ENCODE assay signal across 8 cellular contexts in genomic region chr22:43151251-43152000, GRCh38. TPM values are rescaled to one million over a fixed set of nuclear protein-coding genes. Genes with fewer than 3 reads are reported as not detected.
A peak's percentile ranks its signal among the peaks of the same experiment; 100 is the strongest.
DNase-seq lines count a peak whose midpoint lies in the region; ATAC-seq, FAIRE-seq and TF ChIP-seq lines count a peak whose summit lies in the region.

Gene TSPO, plus strand, starts transcription at chr22:43151559. Its CDS starts 7,680 bp downstream, at chr22:43159239.

- 7% methylated on average over 52 of the region's 75 CpGs for WGBS in GM12878 (ENCODE audit: insufficient coverage, insufficient replicate concordance, low lambda C conversion rate, missing lambda C conversion rate)

- intact Hi-C loops in GM12878 (cut with micrococcal nuclease; ENCODE audit: unreplicated experiment): no loop called here

- no peak for TF ChIP-seq RAD21 in GM12878 (IDR thresholded peaks at IDR 0.05; ENCODE audit: insufficient read depth, low read depth, low read length)

- no peaks in the 10 kb centered on the region for H3K36me3 ChIP-seq in GM12878 (ENCODE audit: control insufficient read depth in 2 of 2, insufficient read depth in 2 of 2, low read length in 1 of 2)

- peak within 1 kb of the TSS; percentile 94 for H3K4me2 ChIP-seq in GM12878 (ENCODE audit: control insufficient read depth, insufficient read depth)

- BruUV-seq in GM12878 (replicated peaks; lab: Mats Ljungman, UMichigan): TSS peak; percentile 61

- peak within 1 kb of the TSS; percentile 77 for H3K4me3 ChIP-seq in GM12878

- RAD21 ChIA-PET in GM12878 (lab: Charles Lee; ENCODE audit: unreplicated experiment): no interaction called here

- CTCF ChIA-PET in GM12878 (lab: Yijun Ruan, JAX): no interaction called here

- FAIRE-seq in GM12878 (lab: Jason Lieb, UNC): no peak

- H2AFZ ChIP-seq in GM12878 (ENCODE audit: control insufficient read depth, low read depth, low read length): peak within 1 kb of the TSS; percentile 87

- peak; percentile 38 for ATAC-seq in HG02678 (IDR thresholded peaks at IDR 0.05; ENCODE audit: unreplicated experiment)
- peak; percentile 86 for ATAC-seq in GM12878
- ATAC-seq in HG03108 (IDR thresholded peaks at IDR 0.05; ENCODE audit: unreplicated experiment): no peak
- no peak for ATAC-seq in HG03442 (IDR thresholded peaks at IDR 0.05; ENCODE audit: unreplicated experiment)

- SMC1A ChIA-PET in GM12878 (lab: Charles Lee; ENCODE audit: uncharacterized antibody, unreplicated experiment): interaction anchor here (0.6 kb wide), 1 partner anchor 128 kb away, joined by 3 read pairs; no protein-coding TSS in a partner anchor

- H3K79me2 ChIP-seq in GM12878 (ENCODE audit: control insufficient read depth, insufficient read depth, low read length): no peaks in the 10 kb centered on the region; the same call in 1 of the 2 replicates

- H3K27ac ChIP-seq in GM12878 (ENCODE audit: control insufficient read depth, insufficient read depth): no peak within 1 kb of the TSS; the same call in 1 of the 2 replicates

- no peak for TF ChIP-seq EP300 in GM12878 (IDR thresholded peaks at IDR 0.05; ENCODE audit: borderline replicate concordance in 1 of 2, control insufficient read depth in 1 of 2, low read depth in 2 of 2, low read length in 2 of 2)

- no peaks in the 10 kb centered on the region for H3K9me3 ChIP-seq in GM12878 (replicated peaks; ENCODE audit: control insufficient read depth, insufficient read depth, low read length)

- H4K20me1 ChIP-seq in GM12878 (ENCODE audit: control insufficient read depth, insufficient read depth): no peaks in the 10 kb centered on the region

- DNase-seq in CD1c-positive myeloid dendritic cell (ENCODE audit: extremely low spot score) (peak; percentile 71), T-helper 9 cell (peak; percentile 66), GM12878 (ENCODE audit: low read depth, low spot score) (no peak), hippocampal formation (lab: John Stamatoyannopoulos, UW) (peak; percentile 51 to 85), renal cortical epithelial cell (ENCODE audit: low read depth) (no peak)

- no peak; the same call in 1 of the 2 replicates for TF ChIP-seq POLR2A in GM12878 (IDR thresholded peaks at IDR 0.05; ENCODE audit: low read depth, low read length)

- TF ChIP-seq CTCF in GM12878 (IDR thresholded peaks at IDR 0.05 in 2 of 3, conservative IDR thresholded peaks at IDR 0.05 in 1 of 3; ENCODE audit: control insufficient read depth in 2 of 3, extremely low read depth in 1 of 3, insufficient read depth in 1 of 3, low read depth in 3 of 3, low read length in 3 of 3): no peak

- H3K27me3 ChIP-seq in GM12878 (replicated peaks in 1 of 2; ENCODE audit: control insufficient read depth in 2 of 2, insufficient read depth in 2 of 2, low read length in 1 of 2): no peaks in the 10 kb centered on the region

- POLR2A ChIA-PET in GM12878 (lab: Charles Lee): no interaction called here

- peaks cover 17% of the 10 kb centered on the region for H3K4me1 ChIP-seq in GM12878 (ENCODE audit: control insufficient read depth, insufficient read depth, low read length)

- in situ Hi-C loops in GM12878 (cut with MboI): no loop called here

- peak within 1 kb of the TSS; percentile 59 for H3K9ac ChIP-seq in GM12878 (ENCODE audit: control insufficient read depth, insufficient read depth, low read length)

TF ChIP-seq in GM12878, 131 proteins besides CTCF, POLR2A, EP300 and RAD21:
- TF ChIP-seq ZNF687 (IDR thresholded peaks at IDR 0.05): peak; percentile 54; the same call in 1 of the 2 replicates
- TF ChIP-seq RFX5 (IDR thresholded peaks at IDR 0.05; ENCODE audit: low read depth, low read length): peak; percentile 91
- no peak for TF ChIP-seq ZBTB4 (CRISPR knock-in tag; IDR thresholded peaks at IDR 0.05)
- TF ChIP-seq MAX (IDR thresholded peaks at IDR 0.05; ENCODE audit: low read depth, low read length): peak; percentile 45; the same call in 1 of the 2 replicates
- peak; percentile 51; the same call in 1 of the 2 replicates for TF ChIP-seq IKZF1 (conservative IDR thresholded peaks at IDR 0.05)
- TF ChIP-seq MEF2B (IDR thresholded peaks at IDR 0.05; ENCODE audit: partially characterized antibody, poor library complexity, severe bottlenecking): peak; percentile 15

RNA-seq across cellular contexts. Expression of gene TSPO, which starts in this region (rescaled TPM):
- total RNA-seq in GM12878 (2013; cell fraction: nucleolus; rRNA removed): 4.2 and 6.8 TPM in 2 replicates
- total RNA-seq in GM12878 (2014; rRNA removed) (41.3 and 50.5 TPM in 2 replicates), GM12878 (2014; rRNA removed; fragmentation: Illumina TruSeq; extraction: Trizol) (4.9 and 6.6 TPM in 2 replicates), GM12878 (2021) (25.8 and 31.6 TPM in 2 replicates), renal cortical epithelial cell (199 and 827 TPM in 2 replicates)
- polyA plus RNA-seq in GM12878 (2011; ENCODE audit: low read depth): 6.8 TPM
- polyA plus RNA-seq in GM12878 (2011; rRNA removed) (6.1 and 11.7 TPM in 2 replicates), GM12878 (2014; fragmentation: Illumina TruSeq; extraction: Trizol) (1.4 TPM in 1 of 2 replicates, not detected in the other), GM12878 (2014; fragmentation: Nextera tagmentation; extraction: Ambion mirVana) (1 to 10 TPM; 1.8 to 3.4 TPM), GM12878 (2014; rRNA removed) (41.1 and 46.8 TPM in 2 replicates), GM12878 (2016; fragmentation: Nextera tagmentation; extraction: Ambion mirVana) (10 to 100 TPM; 27.1 to 30.8 TPM)
- polyA plus RNA-seq in GM12878 (2011; cell fraction: cytosol; rRNA removed): 23.6 and 34.9 TPM in 2 replicates
- 19.5 and 31.3 TPM in 2 replicates for polyA plus RNA-seq in GM12878 (2011; cell fraction: nucleus; rRNA removed)
- polyA plus RNA-seq in GM12878 (2012): 14.1 and 30.7 TPM in 2 replicates
- 1.7 and 11.1 TPM in 2 replicates for polyA minus RNA-seq in GM12878 (2011; rRNA and poly(A)+ RNA removed)
- polyA minus RNA-seq in GM12878 (2011; cell fraction: cytosol; rRNA and poly(A)+ RNA removed): 3.7 and 5.5 TPM in 2 replicates
- polyA minus RNA-seq in GM12878 (2011; cell fraction: nucleus; rRNA and poly(A)+ RNA removed): 3.1 and 6.0 TPM in 2 replicates

Comparison
In these comparisons a context has a peak if more than half of its experiments do, and no peak if none do; other contexts are left out.
1. DNase-seq: peak in CD1c-positive myeloid dendritic cell (single experiment), T-helper 9 cell (single experiment) and hippocampal formation (2 of 2); none in GM12878 (single experiment) and renal cortical epithelial cell (single experiment).
2. ATAC-seq: peak in HG02678 (single experiment) and GM12878 (single experiment); none in HG03108 (single experiment) and HG03442 (single experiment).